Comparison of ENCODE assay signal across 13 cellular contexts in the genomic region with DNA sequence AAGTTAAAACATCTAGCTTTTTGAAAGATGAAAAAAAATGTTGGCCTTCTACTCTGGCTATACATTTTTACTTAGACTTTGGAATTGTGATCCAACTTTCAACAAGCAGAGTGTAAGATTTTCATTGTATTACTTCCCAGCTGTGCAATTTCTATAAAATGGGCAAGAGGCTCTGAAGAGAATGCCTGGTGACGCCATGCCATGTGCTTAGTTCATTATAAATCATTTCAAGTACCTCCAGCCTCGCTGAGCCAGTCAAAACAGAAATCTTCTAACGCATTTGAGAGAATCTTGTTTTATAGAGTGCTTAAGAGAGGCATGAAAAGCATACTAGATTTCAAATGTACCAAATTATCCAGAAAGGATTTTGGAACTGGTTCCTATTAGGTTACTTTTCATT. TPM values are rescaled to one million over a fixed set of nuclear protein-coding genes. Genes with fewer than 3 reads are reported as not detected.
DNase-seq lines count a peak whose midpoint lies in the region; ATAC-seq and TF ChIP-seq lines count a peak whose summit lies in the region.
"Had no signal": no experiment of that assay in that cellular context is flagged by ENCODE, and none has a peak within 500 bp of the region (broad histone marks: within the 10 kb centered on the region; RNA-seq: fewer than 3 reads in every experiment).

No MANE protein-coding gene starts in this region.

- peaks cover 1% of the 10 kb centered on the region for H3K36me3 Mint-ChIP-seq in activated naive CD4-positive, alpha-beta T cell treated with anti-CD3 and anti-CD28 coated beads, Interleukin-2, amount 50 U/mL, for 24 hours
- H3K36me3 Mint-ChIP-seq in activated T-helper 17 cell treated with anti-CD3 and anti-CD28 coated beads, Interleukin-2, amount 50 U/mL, for 72 hours (ENCODE audit: low read depth): no peaks in the 10 kb centered on the region

- no peak for ATAC-seq in activated T-helper 17 cell treated with anti-CD3 and anti-CD28 coated beads, Interleukin-2, amount 50 U/mL, for 72 hours (replicated peaks)
- no peak for ATAC-seq in GM18867 (IDR thresholded peaks at IDR 0.05; ENCODE audit: unreplicated experiment)

- H3K27me3 ChIP-seq in thymus (ENCODE audit: control insufficient read depth, insufficient read depth) (no peaks in the 10 kb centered on the region), left ventricle myocardium inferior (ENCODE audit: low read depth) (no peaks in the 10 kb centered on the region)
- H3K27me3 ChIP-seq: upper lobe of left lung had no signal

- intact Hi-C loops in left ventricle myocardium inferior (cut with micrococcal nuclease): no loop called here

- H3K9me3 ChIP-seq in thymus (ENCODE audit: control insufficient read depth) (no peaks in the 10 kb centered on the region), left ventricle myocardium inferior (replicated peaks) (no peaks in the 10 kb centered on the region)
- H3K9me3 ChIP-seq: prostate gland, upper lobe of left lung had no signal

- H3K4me3 ChIP-seq in thymus (ENCODE audit: low read length) (no peak overlapping the region), left ventricle myocardium inferior (no peak overlapping the region)
- H3K4me3 ChIP-seq: GM12878, prostate gland, upper lobe of left lung had no signal

- 91% methylated on average over 3 of the region's 3 CpGs for WGBS in thymus

- H3K9me3 Mint-ChIP-seq in activated naive CD4-positive, alpha-beta T cell treated with anti-CD3 and anti-CD28 coated beads, Interleukin-2, amount 50 U/mL, for 24 hours: no peaks in the 10 kb centered on the region
- no peaks in the 10 kb centered on the region for H3K9me3 Mint-ChIP-seq in activated T-helper 17 cell treated with anti-CD3 and anti-CD28 coated beads, Interleukin-2, amount 50 U/mL, for 72 hours

- peaks cover 90% of the 10 kb centered on the region for H3K4me1 Mint-ChIP-seq in activated naive CD4-positive, alpha-beta T cell treated with anti-CD3 and anti-CD28 coated beads, Interleukin-2, amount 50 U/mL, for 24 hours
- peaks cover 58% of the 10 kb centered on the region for H3K4me1 Mint-ChIP-seq in activated T-helper 17 cell treated with anti-CD3 and anti-CD28 coated beads, Interleukin-2, amount 50 U/mL, for 72 hours

- no peak for DNase-seq in activated naive CD4-positive, alpha-beta T cell treated with Interleukin-2 at 50 U/mL for 16 hours
- peak; percentile 6 for DNase-seq in NCI-H345 (lab: John Stamatoyannopoulos, UW)
- DNase-seq in left ventricle myocardium inferior: no peak
- no peak for DNase-seq in stimulated activated CD4-positive, alpha-beta T cell treated with anti-CD3 and anti-CD28 coated beads, Interleukin-2, amount 100 ng/mL, for 48 hours
- DNase-seq: AML-193, kidney, upper lobe of left lung had no signal

- peaks cover 37% of the 10 kb centered on the region for H3K4me1 ChIP-seq in thymus (ENCODE audit: control insufficient read depth, insufficient read depth, low read length)
- no peaks in the 10 kb centered on the region for H3K4me1 ChIP-seq in left ventricle myocardium inferior
- H3K4me1 ChIP-seq: prostate gland had no signal

- no peaks in the 10 kb centered on the region for H3K36me3 ChIP-seq in thymus (ENCODE audit: control insufficient read depth, insufficient read depth)
- H3K36me3 ChIP-seq in left ventricle myocardium inferior: no peaks in the 10 kb centered on the region
- H3K36me3 ChIP-seq: prostate gland, upper lobe of left lung had no signal

- peak overlapping the region; percentile 98 for H3K27ac Mint-ChIP-seq in activated naive CD4-positive, alpha-beta T cell treated with anti-CD3 and anti-CD28 coated beads, Interleukin-2, amount 50 U/mL, for 24 hours
- H3K27ac Mint-ChIP-seq in activated T-helper 17 cell treated with anti-CD3 and anti-CD28 coated beads, Interleukin-2, amount 50 U/mL, for 72 hours: peak overlapping the region; percentile 99

- no peaks in the 10 kb centered on the region for H3K27me3 Mint-ChIP-seq in activated naive CD4-positive, alpha-beta T cell treated with anti-CD3 and anti-CD28 coated beads, Interleukin-2, amount 50 U/mL, for 24 hours
- H3K27me3 Mint-ChIP-seq in activated T-helper 17 cell treated with anti-CD3 and anti-CD28 coated beads, Interleukin-2, amount 50 U/mL, for 72 hours: no peaks in the 10 kb centered on the region

- H3K27ac ChIP-seq in thymus (ENCODE audit: low read depth): peak overlapping the region; percentile 36
- no peak overlapping the region for H3K27ac ChIP-seq in left ventricle myocardium inferior (replicated peaks)
- H3K27ac ChIP-seq: prostate gland, upper lobe of left lung had no signal

- H3K4me3 Mint-ChIP-seq in activated naive CD4-positive, alpha-beta T cell treated with anti-CD3 and anti-CD28 coated beads, Interleukin-2, amount 50 U/mL, for 24 hours: no peak overlapping the region
- H3K4me3 Mint-ChIP-seq in activated T-helper 17 cell treated with anti-CD3 and anti-CD28 coated beads, Interleukin-2, amount 50 U/mL, for 72 hours: peak overlapping the region; percentile 97

- no peak for TF ChIP-seq CTCF in left ventricle myocardium inferior (IDR thresholded peaks at IDR 0.05; ENCODE audit: borderline replicate concordance)

RNA-seq across cellular contexts. Expression of a gene that starts 10.1 kb away (rescaled TPM):
- total RNA-seq in activated T-helper 17 cell treated with anti-CD3 and anti-CD28 coated beads, Interleukin-2, amount 50 U/mL, for 72 hours: 100 to 1,000 TPM; 168 to 190 TPM
- polyA plus RNA-seq in thymus: 59.5 TPM
- total RNA-seq in left ventricle myocardium inferior: 4.9 TPM

Comparison
In these comparisons a context has a peak if more than half of its experiments do, and no peak if none do; other contexts are left out.
1. RNA of a gene that starts 10.1 kb away (total RNA-seq): 168 to 190 TPM in activated T-helper 17 cell treated with anti-CD3 and anti-CD28 coated beads, Interleukin-2, amount 50 U/mL, for 72 hours; 4.9 TPM in left ventricle myocardium inferior (single experiment); every median in the first group is over 10 times any median in the second.